In the genomic region with DNA sequence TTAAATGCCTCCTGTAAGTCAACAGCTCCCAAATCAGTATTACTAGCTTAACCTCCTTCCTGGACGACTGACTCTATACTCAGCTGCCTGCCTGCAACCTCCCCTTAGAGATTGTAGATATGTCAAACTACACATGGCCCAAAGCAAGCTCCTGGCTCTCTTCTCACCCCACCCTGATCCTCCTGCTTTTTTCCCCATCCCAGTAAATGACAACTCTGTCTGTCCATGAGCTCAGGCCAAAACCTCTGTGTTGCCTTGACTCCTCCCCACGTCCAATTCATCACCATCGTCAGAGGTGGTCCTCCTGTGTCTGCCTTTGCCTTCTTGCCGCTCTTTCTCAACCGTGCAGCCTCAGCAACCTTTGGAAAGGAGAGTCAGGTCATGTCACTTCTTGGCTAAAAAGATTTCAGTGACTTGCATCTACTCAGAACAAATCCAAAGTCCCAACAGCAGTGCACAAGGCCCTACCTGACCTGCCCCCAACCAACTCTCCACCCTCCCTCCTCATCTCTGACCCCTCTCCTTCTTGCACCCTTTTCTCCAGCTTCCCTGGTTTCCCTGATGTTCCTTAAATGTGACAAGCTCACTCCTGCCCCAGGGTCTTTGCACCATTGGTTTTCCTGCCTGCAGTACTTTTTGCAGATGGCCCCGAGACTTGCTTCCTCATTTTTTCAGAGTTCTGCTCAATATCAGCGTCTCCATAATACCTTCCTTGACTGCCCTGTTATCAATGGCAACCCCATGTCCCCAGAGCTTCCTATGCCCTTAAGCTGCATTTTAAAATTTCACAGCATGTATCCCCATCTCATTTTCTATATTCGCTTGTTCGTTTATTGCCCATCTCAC, we compare ENCODE assay signal across 18 cellular contexts. TPM values are rescaled to one million over a fixed set of nuclear protein-coding genes. Genes with fewer than 3 reads are reported as not detected.
DNase-seq lines count a peak whose midpoint lies in the region; TF ChIP-seq lines count a peak whose summit lies in the region.
"Had no signal": no experiment of that assay in that cellular context is flagged by ENCODE, and none has a peak within 500 bp of the region (broad histone marks: within the 10 kb centered on the region; RNA-seq: fewer than 3 reads in every experiment).

No MANE protein-coding gene starts in this region.

- peaks cover 14% of the 10 kb centered on the region; the same call in 1 of the 2 replicates for H3K9me3 ChIP-seq in Caco-2
- H3K9me3 ChIP-seq in osteoblast (ENCODE audit: low read depth, low read length): no peaks in the 10 kb centered on the region
- H3K9me3 ChIP-seq: BE2C had no signal

- no peaks in the 10 kb centered on the region for H4K20me1 ChIP-seq in osteoblast (ENCODE audit: insufficient read depth, low read length)

- H3K36me3 ChIP-seq in Caco-2 (ENCODE audit: control insufficient read depth, insufficient read depth, low read length) (no peaks in the 10 kb centered on the region), osteoblast (ENCODE audit: insufficient read depth, low read length) (no peaks in the 10 kb centered on the region)
- H3K36me3 ChIP-seq: BE2C had no signal

- no peaks in the 10 kb centered on the region for H3K27me3 Mint-ChIP-seq in Caco-2 (ENCODE audit: insufficient read depth, unreplicated experiment)

- DNase-seq in Caco-2 (no peak), MV-4-11 (lab: John Stamatoyannopoulos, UW) (peak; percentile 34), osteoblast (ENCODE audit: insufficient read length, low spot score, missing footprints) (no peak), C1 segment of cervical spinal cord (lab: John Stamatoyannopoulos, UW) (no peak), NCI-H2171 treated with DMSO at 0.1 percent for 48 hours (lab: John Stamatoyannopoulos, UW) (no peak)
- no peak for DNase-seq in activated CD8-positive, alpha-beta memory T cell treated with anti-CD3 and anti-CD28 coated beads, Interleukin-2, amount 50 U/mL, for 48 hours
- DNase-seq: activated CD4-positive, alpha-beta T cell treated with anti-CD3 and anti-CD28 coated beads, Interleukin-2, amount 10 ng/mL, durations not matched to agents 7 days and 5 days; activated naive CD4-positive, alpha-beta T cell; activated T-cell treated with anti-CD3 and anti-CD28 coated beads, Interleukin-2, amount 50 U/mL, for 4 hours; BE2C; H9; head of caudate nucleus; KG1; left colon; stimulated activated naive B cell treated with anti-CD40 and anti-IgM and Interleukin-4, amounts not matched to agents 10 μg/mL and 1 μg/mL and 100 μg/mL, for 72 hours had no signal

- intact Hi-C loops in Caco-2 (cut with micrococcal nuclease; ENCODE audit: unreplicated experiment): no loop called here

- peak overlapping the region; percentile 78 for H3K27ac Mint-ChIP-seq in Caco-2 (ENCODE audit: unreplicated experiment)
- H3K27ac Mint-ChIP-seq: activated CD4-positive, alpha-beta T cell treated with anti-CD3 and anti-CD28 coated beads, Interleukin-2, amount 10 ng/mL, durations not matched to agents 7 days and 5 days; H9; memory B cell; stimulated activated naive B cell treated with anti-CD40 and anti-IgM and Interleukin-4, amounts not matched to agents 10 μg/mL and 1 μg/mL and 100 μg/mL, for 72 hours; WTC11 had no signal

- H3K4me1 ChIP-seq in Caco-2: peaks cover 75% of the 10 kb centered on the region
- H3K4me1 ChIP-seq in osteoblast (ENCODE audit: insufficient read depth, low read length): peaks cover 33% of the 10 kb centered on the region
- H3K4me1 ChIP-seq: BE2C had no signal

- POLR2A ChIA-PET in Caco-2 (lab: Charles Lee): no interaction called here

- peak overlapping the region; percentile 89 for H3K27ac ChIP-seq in VCaP
- H3K27ac ChIP-seq in osteoblast (ENCODE audit: low read depth, low read length): peak overlapping the region; percentile 1

- BruUV-seq in Caco-2 (replicated peaks; lab: Mats Ljungman, UMichigan): no TSS peak

- H3K4me2 ChIP-seq in osteoblast (ENCODE audit: insufficient read depth, low read length): no peak overlapping the region

- H2AFZ ChIP-seq in osteoblast (ENCODE audit: low read length): no peak overlapping the region

- CTCF ChIA-PET in Caco-2 (lab: Charles Lee): interaction anchor here (1.5 to 2.4 kb wide), 2 partner anchors 15 to 28 kb away, joined by 3 to 13 read pairs; no protein-coding TSS in a partner anchor

- peak overlapping the region; percentile 50 for H3K4me3 Mint-ChIP-seq in Caco-2 (ENCODE audit: unreplicated experiment)
- H3K4me3 Mint-ChIP-seq: activated CD4-positive, alpha-beta T cell treated with anti-CD3 and anti-CD28 coated beads, Interleukin-2, amount 10 ng/mL, durations not matched to agents 7 days and 5 days; activated T-cell treated with anti-CD3 and anti-CD28 coated beads, Interleukin-2, amount 50 U/mL, for 4 hours; H9; memory B cell; stimulated activated naive B cell treated with anti-CD40 and anti-IgM and Interleukin-4, amounts not matched to agents 10 μg/mL and 1 μg/mL and 100 μg/mL, for 72 hours; WTC11 had no signal

- peaks cover 42% of the 10 kb centered on the region for H3K36me3 Mint-ChIP-seq in Caco-2 (ENCODE audit: insufficient read depth, unreplicated experiment)

- H3K9me3 Mint-ChIP-seq in Caco-2 (ENCODE audit: unreplicated experiment): peaks cover 45% of the 10 kb centered on the region

- no peaks in the 10 kb centered on the region for H3K27me3 ChIP-seq in Caco-2 (replicated peaks; ENCODE audit: control insufficient read depth, insufficient read depth, low read length)
- no peaks in the 10 kb centered on the region for H3K27me3 ChIP-seq in osteoblast (ENCODE audit: insufficient read depth, low read length)
- H3K27me3 ChIP-seq: BE2C had no signal

- TF ChIP-seq CTCF in Caco-2 (IDR thresholded peaks at IDR 0.05; ENCODE audit: insufficient read depth in 1 of 2, low read depth in 1 of 2, low read length in 1 of 2, severe bottlenecking in 1 of 2, unreplicated experiment in 1 of 2) (no peak), VCaP (conservative IDR thresholded peaks at IDR 0.05) (no peak), osteoblast (IDR thresholded peaks at IDR 0.05; ENCODE audit: extremely low read depth, low read depth, low read length) (no peak)

- no peak overlapping the region for H3K4me3 ChIP-seq in Caco-2 (ENCODE audit: low read depth, low read length)
- H3K4me3 ChIP-seq in osteoblast (ENCODE audit: insufficient read depth, low read length): no peak overlapping the region

- peaks cover 70% of the 10 kb centered on the region for H3K4me1 Mint-ChIP-seq in Caco-2 (ENCODE audit: low read depth, unreplicated experiment)
- H3K4me1 Mint-ChIP-seq: memory B cell had no signal

- H3K79me2 ChIP-seq in osteoblast (ENCODE audit: insufficient read depth, low read length): no peaks in the 10 kb centered on the region

RNA-seq across cellular contexts. Expression of gene LSM3, which starts 52.8 kb away (rescaled TPM):
- total RNA-seq in Caco-2 (2022): 19.1 and 20.5 TPM in 2 replicates
- 5.1 and 5.6 TPM in 2 replicates for total RNA-seq in osteoblast

RNA-seq across cellular contexts. Expression of gene XPC, which starts 53.0 kb away (rescaled TPM):
- 31.0 and 33.1 TPM in 2 replicates for total RNA-seq in Caco-2 (2022)
- total RNA-seq in osteoblast: 50.1 and 52.1 TPM in 2 replicates
